ENCODE assay signal across 1 cellular context in the genomic region with DNA sequence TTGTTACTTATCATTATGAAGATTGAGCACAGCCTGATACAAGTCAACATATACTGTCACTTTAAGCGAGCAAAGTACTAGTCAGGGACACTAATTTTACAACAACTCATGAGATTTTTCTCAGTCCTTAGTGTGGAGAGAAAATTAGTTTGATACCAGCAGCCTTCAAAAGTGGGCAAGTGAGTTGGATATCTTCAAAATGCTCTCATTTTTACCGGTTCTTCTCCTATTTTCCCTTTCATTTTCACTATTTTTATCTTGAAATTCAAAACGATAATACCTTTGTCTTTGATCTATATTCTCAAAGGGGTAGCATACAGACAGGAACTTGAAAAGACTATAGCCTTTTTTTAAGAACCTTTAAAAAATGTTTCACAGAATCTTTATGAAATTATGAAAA.
A peak's percentile ranks its signal among the peaks of the same experiment; 100 is the strongest.
TF ChIP-seq lines count a peak whose summit lies in the region.

No MANE protein-coding gene starts in this region.

TF ChIP-seq in GM12878, 131 proteins besides CTCF, POLR2A, EP300 and RAD21:
- TF ChIP-seq TCF7 (IDR thresholded peaks at IDR 0.05; ENCODE audit: borderline replicate concordance) (peak; percentile 91), HDGF (IDR thresholded peaks at IDR 0.05) (no peak), JUNB (IDR thresholded peaks at IDR 0.05) (peak; percentile 58), RB1 (IDR thresholded peaks at IDR 0.05; ENCODE audit: borderline replicate concordance) (no peak), CBX5 (IDR thresholded peaks at IDR 0.05; ENCODE audit: low read depth) (no peak), MEF2A (IDR thresholded peaks at IDR 0.05; ENCODE audit: insufficient read depth, low read depth, low read length) (peak; percentile 47; the same call in 1 of the 2 replicates), BHLHE40 (IDR thresholded peaks at IDR 0.05; ENCODE audit: borderline replicate concordance in 1 of 2, low read depth in 2 of 2, low read length in 1 of 2) (no peak), ZNF687 (IDR thresholded peaks at IDR 0.05) (no peak), NFYA (IDR thresholded peaks at IDR 0.05; ENCODE audit: borderline replicate concordance, low read depth, low read length) (no peak), GABPA (IDR thresholded peaks at IDR 0.05; ENCODE audit: low read depth) (no peak), NFXL1 (IDR thresholded peaks at IDR 0.05; ENCODE audit: borderline replicate concordance) (no peak), SIN3A (IDR thresholded peaks at IDR 0.05; ENCODE audit: low read depth, low read length) (no peak), TBL1XR1 (IDR thresholded peaks at IDR 0.05; ENCODE audit: low read depth, low read length) (no peak), PAX5 (IDR thresholded peaks at IDR 0.05; ENCODE audit: borderline replicate concordance, low read depth, low read length) (no peak), SPI1 (IDR thresholded peaks at IDR 0.05; ENCODE audit: borderline replicate concordance, insufficient read depth, low read depth, low read length) (no peak), CHD1 (IDR thresholded peaks at IDR 0.05; ENCODE audit: low read depth, low read length) (no peak), RELB (IDR thresholded peaks at IDR 0.05; ENCODE audit: low read depth) (no peak), NFIC (IDR thresholded peaks at IDR 0.05; ENCODE audit: low read depth, low read length) (peak; percentile 39; the same call in 1 of the 2 replicates), IRF3 (IDR thresholded peaks at IDR 0.05) (no peak), SP1 (IDR thresholded peaks at IDR 0.05; ENCODE audit: low read depth, low read length) (no peak), RUNX3 (IDR thresholded peaks at IDR 0.05; ENCODE audit: low read length) (no peak), CHD2 (IDR thresholded peaks at IDR 0.05; ENCODE audit: borderline replicate concordance, low read depth, low read length) (no peak), ZNF217 (IDR thresholded peaks at IDR 0.05) (no peak), TCF3 (IDR thresholded peaks at IDR 0.05; ENCODE audit: borderline replicate concordance, insufficient read depth, low read depth, low read length) (no peak), HCFC1 (IDR thresholded peaks at IDR 0.05; ENCODE audit: low read length) (no peak), MEF2B (IDR thresholded peaks at IDR 0.05; ENCODE audit: partially characterized antibody, poor library complexity, severe bottlenecking) (peak; percentile 17), STAT1 (conservative IDR thresholded peaks at IDR 0.05) (no peak), IKZF2 (IDR thresholded peaks at IDR 0.05) (no peak)
- TF ChIP-seq, protein P1, sequence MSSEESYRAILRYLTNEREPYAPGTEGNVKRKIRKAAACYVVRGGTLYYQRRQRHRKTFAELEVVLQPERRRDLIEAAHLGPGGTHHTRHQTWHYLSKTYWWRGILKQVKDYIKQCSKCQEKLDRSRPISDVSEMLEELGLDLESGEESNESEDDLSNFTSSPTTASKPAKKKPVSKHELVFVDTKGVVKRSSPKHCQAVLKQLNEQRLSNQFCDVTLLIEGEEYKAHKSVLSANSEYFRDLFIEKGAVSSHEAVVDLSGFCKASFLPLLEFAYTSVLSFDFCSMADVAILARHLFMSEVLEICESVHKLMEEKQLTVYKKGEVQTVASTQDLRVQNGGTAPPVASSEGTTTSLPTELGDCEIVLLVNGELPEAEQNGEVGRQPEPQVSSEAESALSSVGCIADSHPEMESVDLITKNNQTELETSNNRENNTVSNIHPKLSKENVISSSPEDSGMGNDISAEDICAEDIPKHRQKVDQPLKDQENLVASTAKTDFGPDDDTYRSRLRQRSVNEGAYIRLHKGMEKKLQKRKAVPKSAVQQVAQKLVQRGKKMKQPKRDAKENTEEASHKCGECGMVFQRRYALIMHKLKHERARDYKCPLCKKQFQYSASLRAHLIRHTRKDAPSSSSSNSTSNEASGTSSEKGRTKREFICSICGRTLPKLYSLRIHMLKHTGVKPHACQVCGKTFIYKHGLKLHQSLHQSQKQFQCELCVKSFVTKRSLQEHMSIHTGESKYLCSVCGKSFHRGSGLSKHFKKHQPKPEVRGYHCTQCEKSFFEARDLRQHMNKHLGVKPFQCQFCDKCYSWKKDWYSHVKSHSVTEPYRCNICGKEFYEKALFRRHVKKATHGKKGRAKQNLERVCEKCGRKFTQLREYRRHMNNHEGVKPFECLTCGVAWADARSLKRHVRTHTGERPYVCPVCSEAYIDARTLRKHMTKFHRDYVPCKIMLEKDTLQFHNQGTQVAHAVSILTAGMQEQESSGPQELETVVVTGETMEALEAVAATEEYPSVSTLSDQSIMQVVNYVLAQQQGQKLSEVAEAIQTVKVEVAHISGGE (CRISPR knock-in tag; IDR thresholded peaks at IDR 0.05), result no peak
- TF ChIP-seq, protein P2, sequence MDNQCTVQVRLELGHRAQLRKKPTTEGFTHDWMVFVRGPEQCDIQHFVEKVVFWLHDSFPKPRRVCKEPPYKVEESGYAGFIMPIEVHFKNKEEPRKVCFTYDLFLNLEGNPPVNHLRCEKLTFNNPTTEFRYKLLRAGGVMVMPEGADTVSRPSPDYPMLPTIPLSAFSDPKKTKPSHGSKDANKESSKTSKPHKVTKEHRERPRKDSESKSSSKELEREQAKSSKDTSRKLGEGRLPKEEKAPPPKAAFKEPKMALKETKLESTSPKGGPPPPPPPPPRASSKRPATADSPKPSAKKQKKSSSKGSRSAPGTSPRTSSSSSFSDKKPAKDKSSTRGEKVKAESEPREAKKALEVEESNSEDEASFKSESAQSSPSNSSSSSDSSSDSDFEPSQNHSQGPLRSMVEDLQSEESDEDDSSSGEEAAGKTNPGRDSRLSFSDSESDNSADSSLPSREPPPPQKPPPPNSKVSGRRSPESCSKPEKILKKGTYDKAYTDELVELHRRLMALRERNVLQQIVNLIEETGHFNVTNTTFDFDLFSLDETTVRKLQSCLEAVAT (IDR thresholded peaks at IDR 0.05), result no peak
TF ChIP-seq in GM12878: peak in this region for 5.
